In the genomic region with DNA sequence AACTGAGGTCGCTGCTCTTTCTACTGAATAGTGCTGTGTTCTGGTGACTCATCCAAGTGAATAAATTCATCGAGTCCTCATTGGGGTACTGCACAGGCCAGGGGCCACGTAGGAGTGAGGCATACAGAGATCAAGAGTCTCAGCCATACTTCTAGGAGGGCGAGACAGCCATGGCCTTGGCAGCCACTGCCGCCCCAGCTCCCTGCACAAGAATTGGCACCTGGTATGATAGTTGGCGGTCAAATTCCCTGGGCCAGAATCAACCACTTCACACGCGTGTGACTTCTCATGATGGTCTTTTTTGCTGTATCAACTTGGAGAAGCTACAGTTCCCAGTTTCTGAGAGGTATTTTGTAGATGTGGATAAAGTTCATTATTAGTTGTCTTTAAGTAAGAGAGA, we compare ENCODE assay signal across 2 cellular contexts.
"Had no signal": no experiment of that assay in that cellular context is flagged by ENCODE, and none has a peak within 500 bp of the region (broad histone marks: within the 10 kb centered on the region; RNA-seq: fewer than 3 reads in every experiment).

No MANE protein-coding gene starts in this region.

- ATAC-seq: GM12878 had no signal

- H3K4me3 ChIP-seq: GM12878 had no signal

- DNase-seq: GF-D8 had no signal
